ENCODE assay signal across 20 cellular contexts in the genomic region with DNA sequence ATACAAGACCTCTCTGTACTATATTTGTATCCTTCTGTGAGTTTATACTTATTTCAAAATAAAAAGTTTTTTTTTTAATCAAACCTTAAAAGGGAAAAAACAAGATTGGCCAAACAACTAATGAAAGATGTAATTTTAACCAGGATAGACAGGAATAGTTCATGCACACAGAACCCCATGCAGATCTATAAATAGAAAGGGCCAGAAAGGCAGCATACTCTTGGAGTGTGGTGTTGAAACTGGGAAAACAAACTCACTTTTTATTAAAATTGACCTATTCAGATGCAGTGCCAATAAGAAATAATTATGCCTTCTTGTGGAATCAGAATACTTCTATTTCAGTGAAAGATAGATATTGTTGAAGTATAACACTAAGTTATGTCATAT.
DNase-seq lines count a peak whose midpoint lies in the region; ATAC-seq and TF ChIP-seq lines count a peak whose summit lies in the region.
"Had no signal": no experiment of that assay in that cellular context is flagged by ENCODE, and none has a peak within 500 bp of the region (broad histone marks: within the 10 kb centered on the region; RNA-seq: fewer than 3 reads in every experiment).

No MANE protein-coding gene starts in this region.

- no peak overlapping the region for H3K27ac ChIP-seq in CD8-positive, alpha-beta T cell (ENCODE audit: low read depth, low read length)
- peak overlapping the region in 8 of 10 donors; percentile 24 to 74 (median 68) for H3K27ac ChIP-seq in heart right ventricle
- H3K27ac ChIP-seq: C4-2B, HL-60 had no signal

- no peaks in the 10 kb centered on the region for H3K27me3 Mint-ChIP-seq in CD8-positive, alpha-beta T cell (ENCODE audit: low read depth)
- H3K27me3 Mint-ChIP-seq in activated naive CD8-positive, alpha-beta T cell treated with anti-CD3 and anti-CD28 coated beads, Interleukin-2, amount 50 U/mL, for 24 hours: no peaks in the 10 kb centered on the region

- peaks cover 24% of the 10 kb centered on the region for H3K4me1 ChIP-seq in CD8-positive, alpha-beta T cell (ENCODE audit: insufficient read depth, low read length)
- H3K4me1 ChIP-seq in heart right ventricle: peaks cover 0 to 52% (median 24%) of the 10 kb centered on the region in 9 donors

- POLR2A ChIA-PET in CD8-positive, alpha-beta T cell (lab: Charles Lee): no interaction called here

- DNase-seq in CD8-positive, alpha-beta T cell: no peak
- no peak for DNase-seq in activated naive CD8-positive, alpha-beta T cell treated with anti-CD3 and anti-CD28 coated beads, Interleukin-2, amount 50 U/mL, for 24 hours
- DNase-seq in heart right ventricle (no peak), sciatic nerve (ENCODE audit: low spot score) (no peak), SK-N-DZ (ENCODE audit: low spot score) (no peak), DMS153 treated with DMSO at 0.1 percent for 48 hours (lab: John Stamatoyannopoulos, UW; ENCODE audit: unreplicated experiment) (no peak)
- DNase-seq: esophagus squamous epithelium; HCEC 1CT; Karpas-422; kidney glomerular epithelial cell; mammary epithelial cell; NCI-H1048; NCI-H187; NCI-H524 treated with DMSO at 0.1 percent for 48 hours; stimulated activated naive CD4-positive, alpha-beta T cell had no signal

- H3K36me3 Mint-ChIP-seq in CD8-positive, alpha-beta T cell: peaks cover 57% of the 10 kb centered on the region
- peaks cover 33% of the 10 kb centered on the region for H3K36me3 Mint-ChIP-seq in activated naive CD8-positive, alpha-beta T cell treated with anti-CD3 and anti-CD28 coated beads, Interleukin-2, amount 50 U/mL, for 24 hours (ENCODE audit: low read depth)

- TF ChIP-seq CTCF in CD8-positive, alpha-beta T cell (IDR thresholded peaks at IDR 0.05): no peak
- no peak for TF ChIP-seq CTCF in heart right ventricle (IDR thresholded peaks at IDR 0.05)

- CTCF ChIA-PET in CD8-positive, alpha-beta T cell (lab: Charles Lee): interaction anchor here (1.0 kb wide), 1 partner anchor 162 kb away, joined by 3 read pairs; no protein-coding TSS in a partner anchor

- H3K27ac Mint-ChIP-seq in CD8-positive, alpha-beta T cell: peak overlapping the region; percentile 56
- H3K27ac Mint-ChIP-seq in activated naive CD8-positive, alpha-beta T cell treated with anti-CD3 and anti-CD28 coated beads, Interleukin-2, amount 50 U/mL, for 24 hours: peak overlapping the region; percentile 29

- H3K4me1 Mint-ChIP-seq in CD8-positive, alpha-beta T cell (ENCODE audit: low read depth): peaks cover 44% of the 10 kb centered on the region
- peaks cover 39% of the 10 kb centered on the region for H3K4me1 Mint-ChIP-seq in activated naive CD8-positive, alpha-beta T cell treated with anti-CD3 and anti-CD28 coated beads, Interleukin-2, amount 50 U/mL, for 24 hours

- H3K27me3 ChIP-seq in CD8-positive, alpha-beta T cell (ENCODE audit: insufficient read depth, low read length): no peaks in the 10 kb centered on the region
- H3K27me3 ChIP-seq in heart right ventricle: no peaks in the 10 kb centered on the region
- H3K27me3 ChIP-seq: esophagus squamous epithelium had no signal

- H3K36me3 ChIP-seq in CD8-positive, alpha-beta T cell (ENCODE audit: insufficient read depth, low read length): peaks cover 10% of the 10 kb centered on the region
- peaks cover 0 to 51% (median 0%) of the 10 kb centered on the region in 9 donors for H3K36me3 ChIP-seq in heart right ventricle
- H3K36me3 ChIP-seq: esophagus squamous epithelium had no signal

- intact Hi-C loops in CD8-positive, alpha-beta T cell (cut with DNase I, micrococcal nuclease): no loop called here
- intact Hi-C loops in heart right ventricle (cut with DNase I): no loop called here
- intact Hi-C loops in sciatic nerve (cut with DNase I): no loop called here

- H3K9me3 Mint-ChIP-seq in CD8-positive, alpha-beta T cell: peaks cover 4% of the 10 kb centered on the region
- H3K9me3 Mint-ChIP-seq in activated naive CD8-positive, alpha-beta T cell treated with anti-CD3 and anti-CD28 coated beads, Interleukin-2, amount 50 U/mL, for 24 hours: peaks cover 6% of the 10 kb centered on the region

- no peak overlapping the region for H3K4me3 Mint-ChIP-seq in CD8-positive, alpha-beta T cell
- no peak overlapping the region for H3K4me3 Mint-ChIP-seq in activated naive CD8-positive, alpha-beta T cell treated with anti-CD3 and anti-CD28 coated beads, Interleukin-2, amount 50 U/mL, for 24 hours

- H3K9me3 ChIP-seq in CD8-positive, alpha-beta T cell (ENCODE audit: low read length): no peaks in the 10 kb centered on the region
- no peaks in the 10 kb centered on the region for H3K9me3 ChIP-seq in heart right ventricle
- H3K9me3 ChIP-seq: esophagus squamous epithelium had no signal

- no peak for ATAC-seq in CD8-positive, alpha-beta T cell
- no peak for ATAC-seq in activated naive CD8-positive, alpha-beta T cell treated with anti-CD3 and anti-CD28 coated beads, Interleukin-2, amount 50 U/mL, for 24 hours
- ATAC-seq in heart right ventricle: peak in 7 of 8 donors; percentile 33 to 84 (median 68)
- ATAC-seq in sciatic nerve: peak; percentile 55
- ATAC-seq in HG03460 (IDR thresholded peaks at IDR 0.05; ENCODE audit: unreplicated experiment): no peak
- ATAC-seq in HG02642 (IDR thresholded peaks at IDR 0.05; ENCODE audit: poor library complexity, unreplicated experiment): no peak
- ATAC-seq: Panc1 had no signal

- H3K4me3 ChIP-seq in CD8-positive, alpha-beta T cell (ENCODE audit: low read depth, low read length): no peak overlapping the region
- H3K4me3 ChIP-seq in heart right ventricle: no peak overlapping the region
- H3K4me3 ChIP-seq: esophagus squamous epithelium had no signal

Comparison
In these comparisons a context has a peak if more than half of its experiments do, and no peak if none do; other contexts are left out.
1. ATAC-seq: peak in heart right ventricle (7 of 8) and sciatic nerve (single experiment); none in CD8-positive, alpha-beta T cell (single experiment), activated naive CD8-positive, alpha-beta T cell treated with anti-CD3 and anti-CD28 coated beads, Interleukin-2, amount 50 U/mL, for 24 hours (single experiment), HG03460 (single experiment) and HG02642 (single experiment).